Comparison of ENCODE assay signal across 16 cellular contexts in genomic region chr1:161940866-161941591, GRCh38.
DNase-seq lines count a peak whose midpoint lies in the region; FAIRE-seq and TF ChIP-seq lines count a peak whose summit lies in the region.
"Had no signal": no experiment of that assay in that cellular context is flagged by ENCODE, and none has a peak within 500 bp of the region (broad histone marks: within the 10 kb centered on the region; RNA-seq: fewer than 3 reads in every experiment).

No MANE protein-coding gene starts in this region.

- no peaks in the 10 kb centered on the region for H3K9me3 ChIP-seq in kidney (ENCODE audit: control insufficient read depth in 1 of 2, low read length in 2 of 2)
- H3K9me3 ChIP-seq: Caco-2, Peyer's patch, SK-N-SH had no signal

- no peak overlapping the region for H3K4me3 ChIP-seq in kidney (ENCODE audit: low read length in 2 of 2)
- H3K4me3 ChIP-seq: Peyer's patch had no signal

- no peak overlapping the region for H3K9ac ChIP-seq in kidney (ENCODE audit: low read length in 2 of 2)
- H3K9ac ChIP-seq: SK-N-SH had no signal

- FAIRE-seq in H54 (lab: Jason Lieb, UNC) (no peak), kidney (lab: Jason Lieb, UNC) (no peak)

- H3K4me1 Mint-ChIP-seq in osteocyte (ENCODE audit: unreplicated experiment): peaks cover 20% of the 10 kb centered on the region
- H3K4me1 Mint-ChIP-seq: CD14-positive monocyte had no signal

- intact Hi-C loops in kidney (cut with DNase I): no loop called here

- TF ChIP-seq POLR2A in erythroblast (IDR thresholded peaks at IDR 0.05; ENCODE audit: low read length): no peak
- no peak for TF ChIP-seq POLR2A in H54 (IDR thresholded peaks at IDR 0.05; ENCODE audit: low read depth, low read length)

- peaks cover 15% of the 10 kb centered on the region for H3K36me3 Mint-ChIP-seq in osteocyte (ENCODE audit: unreplicated experiment)

- H3K4me1 ChIP-seq in kidney (ENCODE audit: control insufficient read depth in 1 of 2, insufficient read depth in 1 of 2, low read depth in 1 of 2, low read length in 2 of 2): no peaks in the 10 kb centered on the region
- H3K4me1 ChIP-seq: Caco-2, Peyer's patch had no signal

- TF ChIP-seq CTCF in osteocyte (IDR thresholded peaks at IDR 0.05) (no peak), kidney (IDR thresholded peaks at IDR 0.05; ENCODE audit: borderline replicate concordance, extremely low read depth, insufficient read depth) (no peak)

- no peak overlapping the region for H3K4me3 Mint-ChIP-seq in osteocyte (ENCODE audit: unreplicated experiment)
- H3K4me3 Mint-ChIP-seq: CD14-positive monocyte, IgD-negative memory B cell had no signal

- H3K9me3 Mint-ChIP-seq in osteocyte (ENCODE audit: unreplicated experiment): no peaks in the 10 kb centered on the region
- H3K9me3 Mint-ChIP-seq: IgD-negative memory B cell had no signal

- DNase-seq in DMS53 (lab: John Stamatoyannopoulos, UW) (peak; percentile 73), NCI-H69 (lab: John Stamatoyannopoulos, UW) (peak; percentile 12), erythroblast (lab: John Stamatoyannopoulos, UW) (peak; percentile 21 to 46), osteocyte (ENCODE audit: extremely low spot score, unreplicated experiment) (no peak), H54 (ENCODE audit: insufficient read length, low spot score) (no peak), NCI-H2227 (lab: John Stamatoyannopoulos, UW; ENCODE audit: unreplicated experiment) (no peak), kidney (no peak)
- DNase-seq: Caco-2, NCI-H1417, NCI-H2029, NCI-H2171, NCI-H446 treated with DMSO at 0.1 percent for 48 hours, Peyer's patch, SK-N-SH had no signal

- H3K27ac ChIP-seq in kidney (ENCODE audit: low read depth in 2 of 2, low read length in 2 of 2): no peak overlapping the region
- H3K27ac ChIP-seq: Peyer's patch had no signal

- H3K36me3 ChIP-seq in kidney (ENCODE audit: control insufficient read depth in 1 of 2, insufficient read depth in 2 of 2, low read length in 2 of 2): peaks cover 0 to 8% of the 10 kb centered on the region in 2 donors
- H3K36me3 ChIP-seq: Peyer's patch had no signal

- H3K27me3 Mint-ChIP-seq in osteocyte (ENCODE audit: unreplicated experiment): no peaks in the 10 kb centered on the region
- H3K27me3 Mint-ChIP-seq: IgD-negative memory B cell had no signal

- H3K27ac Mint-ChIP-seq in osteocyte (ENCODE audit: unreplicated experiment): peak overlapping the region; percentile 9

Comparison
In these comparisons a context has a peak if more than half of its experiments do, and no peak if none do; other contexts are left out.
1. DNase-seq: peak in DMS53 (single experiment), NCI-H69 (single experiment) and erythroblast (2 of 2); none in osteocyte (single experiment), H54 (single experiment), NCI-H2227 (single experiment) and kidney (single experiment).